In genomic region chrX:50707376-50707775, GRCh38 we compare ENCODE assay signal across 25 cellular contexts.
DNase-seq lines count a peak whose midpoint lies in the region; ATAC-seq and TF ChIP-seq lines count a peak whose summit lies in the region.
"Had no signal": no experiment of that assay in that cellular context is flagged by ENCODE, and none has a peak within 500 bp of the region (broad histone marks: within the 10 kb centered on the region; RNA-seq: fewer than 3 reads in every experiment).

No MANE protein-coding gene starts in this region.

- no peak overlapping the region for H4K8ac ChIP-seq in mesenchymal stem cell (ENCODE audit: low read length)

- H3K27ac ChIP-seq in MM.1S (ENCODE audit: low read length) (no peak overlapping the region), SK-N-MC (peak overlapping the region; percentile 52), mesenchymal stem cell (ENCODE audit: low read length, poor library complexity, severe bottlenecking) (peak overlapping the region; percentile 62)
- H3K27ac ChIP-seq: BLaER1 treated with 17β-estradiol and CSF1 and Interleukin-3, amounts not matched to agents 10 nM and 100 nM; heart left ventricle; pancreas; right atrium auricular region; testis had no signal

- no peak overlapping the region for H2BK120ac ChIP-seq in mesenchymal stem cell (ENCODE audit: low read depth, low read length)

- peak; percentile 10 for DNase-seq in Daoy (ENCODE audit: low read depth)
- DNase-seq in MM.1S: peak; percentile 8
- no peak for DNase-seq in SK-N-MC (ENCODE audit: low read depth, low spot score)
- no peak for DNase-seq in mesenchymal stem cell
- no peak for DNase-seq in NCI-H187 (lab: John Stamatoyannopoulos, UW)
- no peak for DNase-seq in NCI-H524 treated with DMSO at 0.1 percent for 48 hours (lab: John Stamatoyannopoulos, UW)
- DNase-seq in effector CD8-positive, alpha-beta T cell (lab: John Stamatoyannopoulos, UW): no peak
- DNase-seq: activated B cell treated with CpG ODN at 0.5 μM for 24 hours; activated CD4-positive, alpha-beta T cell treated with anti-CD3 and anti-CD28 coated beads, Interleukin-2, amount 50 U/mL, for 4 hours; Caco-2; DND-41; HCEC 1CT; heart left ventricle; NCI-H1092; NCI-H2081; pancreas; Right ventricle myocardium superior; stimulated activated CD4-positive, alpha-beta T cell treated with anti-CD3 and anti-CD28 coated beads, Interleukin-4, amount 100 ng/mL, for 1 hour; stimulated activated naive CD4-positive, alpha-beta T cell; testis had no signal

- no peak overlapping the region for H3K4me3 ChIP-seq in MM.1S (ENCODE audit: low read length)
- peak overlapping the region; percentile 55 for H3K4me3 ChIP-seq in SK-N-MC
- no peak overlapping the region for H3K4me3 ChIP-seq in mesenchymal stem cell (ENCODE audit: insufficient read depth in 1 of 2, low read depth in 1 of 2, low read length in 2 of 2)
- H3K4me3 ChIP-seq: BLaER1 treated with 17β-estradiol and CSF1 and Interleukin-3, amounts not matched to agents 10 nM and 100 nM; heart left ventricle; pancreas; right atrium auricular region; testis had no signal

- no peak for TF ChIP-seq CTCF in MM.1S (IDR thresholded peaks at IDR 0.05; ENCODE audit: low read length)

- no peak overlapping the region for H3K23ac ChIP-seq in mesenchymal stem cell (ENCODE audit: low read length in 2 of 2)

- H2BK15ac ChIP-seq in mesenchymal stem cell (ENCODE audit: low read depth, poor library complexity, severe bottlenecking): no peak overlapping the region

- no peaks in the 10 kb centered on the region for H3K79me2 ChIP-seq in MM.1S (ENCODE audit: low read length)

- H3K9me2 ChIP-seq in MM.1S (replicated peaks; ENCODE audit: insufficient read depth, low read length): no peaks in the 10 kb centered on the region

- H2BK12ac ChIP-seq in mesenchymal stem cell (ENCODE audit: low read length in 2 of 2): no peak overlapping the region

- H3K18ac ChIP-seq in mesenchymal stem cell (ENCODE audit: low read depth in 1 of 2, low read length in 2 of 2): no peak overlapping the region

- no peaks in the 10 kb centered on the region for H4K20me1 ChIP-seq in MM.1S (ENCODE audit: insufficient read depth, low read length)

- no peaks in the 10 kb centered on the region for H3K9me3 ChIP-seq in MM.1S (replicated peaks; ENCODE audit: insufficient read depth, low read length)
- no peaks in the 10 kb centered on the region for H3K9me3 ChIP-seq in SK-N-MC (ENCODE audit: low read depth, low read length)
- no peaks in the 10 kb centered on the region for H3K9me3 ChIP-seq in mesenchymal stem cell (ENCODE audit: control insufficient read depth, low read length)
- H3K9me3 ChIP-seq: Caco-2, heart left ventricle, pancreas, right atrium auricular region, testis had no signal

- no peaks in the 10 kb centered on the region for H3K27me3 ChIP-seq in MM.1S (replicated peaks; ENCODE audit: insufficient read depth, low read length)
- H3K27me3 ChIP-seq in mesenchymal stem cell (ENCODE audit: control insufficient read depth in 1 of 2, insufficient read depth in 1 of 2, low read length in 2 of 2): peaks cover 0 to 55% of the 10 kb centered on the region in 2 experiments
- H3K27me3 ChIP-seq: right atrium auricular region, testis had no signal

- WGBS in mesenchymal stem cell: 0% methylated on average over 1 of the region's 2 CpGs

- no peak overlapping the region for H3K4ac ChIP-seq in mesenchymal stem cell (ENCODE audit: low read depth in 1 of 2, low read length in 2 of 2)

- H3F3A ChIP-seq in MM.1S (ENCODE audit: insufficient read depth, low read length): no peaks in the 10 kb centered on the region

- H3K4me2 ChIP-seq in MM.1S (ENCODE audit: low read depth, low read length) (no peak overlapping the region), mesenchymal stem cell (ENCODE audit: low read length, poor library complexity, severe bottlenecking) (no peak overlapping the region)
- H3K4me2 ChIP-seq: BLaER1 treated with 17β-estradiol and CSF1 and Interleukin-3, amounts not matched to agents 10 nM and 100 nM had no signal

- H3K4me1 ChIP-seq in MM.1S (ENCODE audit: low read length) (no peaks in the 10 kb centered on the region), mesenchymal stem cell (ENCODE audit: control insufficient read depth, insufficient read depth, low read depth, low read length) (peaks cover 6% of the 10 kb centered on the region)
- H3K4me1 ChIP-seq: BLaER1 treated with 17β-estradiol and CSF1 and Interleukin-3, amounts not matched to agents 10 nM and 100 nM; Caco-2; pancreas; right atrium auricular region; testis had no signal

- no peak overlapping the region for H2AK5ac ChIP-seq in mesenchymal stem cell (ENCODE audit: low read length, severe bottlenecking)

- H3K9ac ChIP-seq in MM.1S (ENCODE audit: low read length): no peak overlapping the region
- H3K9ac ChIP-seq in SK-N-MC (ENCODE audit: insufficient read length): no peak overlapping the region
- no peak overlapping the region for H3K9ac ChIP-seq in mesenchymal stem cell (ENCODE audit: low read length)
- H3K9ac ChIP-seq: BLaER1 treated with 17β-estradiol and CSF1 and Interleukin-3, amounts not matched to agents 10 nM and 100 nM had no signal

- H3K36me3 ChIP-seq in MM.1S (replicated peaks; ENCODE audit: insufficient read depth, low read length) (no peaks in the 10 kb centered on the region), SK-N-MC (ENCODE audit: insufficient read depth, low read length) (no peaks in the 10 kb centered on the region), mesenchymal stem cell (ENCODE audit: control insufficient read depth in 1 of 2, insufficient read depth in 2 of 2, low read depth in 1 of 2, low read length in 2 of 2) (no peaks in the 10 kb centered on the region)
- H3K36me3 ChIP-seq: BLaER1 treated with 17β-estradiol and CSF1 and Interleukin-3, amounts not matched to agents 10 nM and 100 nM; heart left ventricle; pancreas; right atrium auricular region had no signal

- H2BK5ac ChIP-seq in mesenchymal stem cell (ENCODE audit: low read depth, low read length, poor library complexity, severe bottlenecking): no peak overlapping the region

- no peak for ATAC-seq in GM18867 (IDR thresholded peaks at IDR 0.05; ENCODE audit: unreplicated experiment)
- ATAC-seq: activated T-helper 17 cell treated with anti-CD3 and anti-CD28 coated beads, Interleukin-2, amount 50 U/mL, for 72 hours; heart left ventricle; natural killer cell treated with Interleukin-12 subunit alpha and Interleukin-12 subunit beta and Interleukin-15 and Interleukin-18, amount 100 ng/mL, for 72 hours; pancreas had no signal

- H3K14ac ChIP-seq in mesenchymal stem cell (ENCODE audit: low read length in 2 of 2): no peak overlapping the region

- H2AFZ ChIP-seq in MM.1S (ENCODE audit: low read length): no peak overlapping the region
- no peak overlapping the region for H2AFZ ChIP-seq in mesenchymal stem cell (ENCODE audit: low read depth, low read length)

- no peaks in the 10 kb centered on the region for H3K79me1 ChIP-seq in mesenchymal stem cell (replicated peaks; ENCODE audit: low read length, poor library complexity, severe bottlenecking)

- no peak overlapping the region for H4K91ac ChIP-seq in mesenchymal stem cell (ENCODE audit: low read length)

Comparison
In these comparisons a context has a peak if more than half of its experiments do, and no peak if none do; other contexts are left out.
1. DNase-seq: peak in Daoy (single experiment) and MM.1S (single experiment); none in SK-N-MC (single experiment), mesenchymal stem cell (single experiment), NCI-H187 (0 of 2), NCI-H524 treated with DMSO at 0.1 percent for 48 hours (single experiment) and effector CD8-positive, alpha-beta T cell (single experiment).